In the genomic region with DNA sequence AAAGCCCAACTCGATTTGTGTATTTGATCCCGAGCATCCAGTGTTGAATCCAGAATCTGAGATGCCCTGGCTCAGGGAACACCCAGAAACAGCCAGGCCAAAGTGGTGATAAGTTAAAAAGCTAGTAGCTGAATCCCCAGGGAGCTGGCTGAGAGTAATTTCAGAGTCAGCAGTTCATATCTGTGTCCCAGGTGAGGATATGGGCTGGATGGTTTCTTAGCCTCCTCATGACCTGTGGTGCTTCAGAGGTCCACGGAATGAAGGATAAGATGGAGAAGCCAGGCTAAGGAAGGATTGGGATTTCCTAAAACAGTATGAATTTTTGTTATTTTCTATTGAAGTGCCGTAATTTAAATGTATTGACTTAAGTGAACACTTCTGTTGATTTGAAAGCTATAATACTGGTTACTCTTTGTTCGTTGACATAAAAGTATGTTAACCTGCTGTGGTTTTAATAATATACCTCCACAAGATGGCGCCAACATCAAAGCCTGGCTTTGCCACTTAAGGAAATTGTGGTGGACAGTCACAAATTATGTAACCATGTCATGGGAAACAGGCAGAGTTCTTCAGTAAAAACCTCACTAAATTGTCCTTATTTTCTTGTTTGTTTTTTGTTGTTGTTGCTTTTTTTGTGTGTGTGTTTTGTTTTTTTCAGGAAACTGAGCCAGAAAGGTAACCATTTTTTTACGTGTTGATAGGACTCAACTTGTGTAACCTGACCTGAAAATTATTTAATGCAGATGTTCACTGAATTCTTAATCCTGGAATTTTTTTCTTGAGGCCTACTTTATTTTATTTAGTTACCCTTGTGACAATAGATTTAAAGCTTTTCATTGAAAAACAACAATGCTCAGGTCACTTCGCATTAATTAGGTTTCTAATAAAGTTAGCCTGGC, we compare ENCODE assay signal across 8 cellular contexts. TPM values are rescaled to one million over a fixed set of nuclear protein-coding genes. Genes with fewer than 3 reads are reported as not detected.
DNase-seq lines count a peak whose midpoint lies in the region; ATAC-seq and TF ChIP-seq lines count a peak whose summit lies in the region.

No MANE protein-coding gene starts in this region.

- H3K4me1 ChIP-seq in BE2C (peaks cover 17% of the 10 kb centered on the region), neutrophil (ENCODE audit: control insufficient read depth in 1 of 2, insufficient read depth in 1 of 2, low read depth in 1 of 2, low read length in 1 of 2) (peaks cover 0 to 6% of the 10 kb centered on the region in 2 experiments)

- H3K9me3 ChIP-seq in BE2C = no peaks in the 10 kb centered on the region
- H3K9me3 ChIP-seq in neutrophil = no peaks in the 10 kb centered on the region

- H3K4me3 ChIP-seq in BE2C (ENCODE audit: low read depth, low read length) (no peak overlapping the region), fibroblast of pulmonary artery (replicated peaks; ENCODE audit: low read depth, low read length) (no peak overlapping the region), neutrophil (ENCODE audit: low read depth in 1 of 2, low read length in 1 of 2) (no peak overlapping the region)

- peak; percentile 65 for DNase-seq in BE2C
- peak; percentile 79 for DNase-seq in NCI-H774 (lab: John Stamatoyannopoulos, UW)
- DNase-seq in activated T-cell treated with anti-CD3 and anti-CD28 coated beads for 4 hours = peak; percentile 58
- DNase-seq in fibroblast of pulmonary artery (ENCODE audit: low read depth) = peak; percentile 93
- DNase-seq in HK-2 (ENCODE audit: unreplicated experiment) = no peak

- peaks cover 80% of the 10 kb centered on the region for H3K36me3 ChIP-seq in BE2C
- H3K36me3 ChIP-seq in neutrophil = peaks cover 9% of the 10 kb centered on the region

- no peak overlapping the region for H3K27ac ChIP-seq in neutrophil

- TF ChIP-seq CTCF in BE2C (IDR thresholded peaks at IDR 0.05; ENCODE audit: low read depth, low read length) (peak; percentile 80), fibroblast of pulmonary artery (IDR thresholded peaks at IDR 0.05; ENCODE audit: low read length, missing control alignments) (peak; percentile 66), neutrophil (IDR thresholded peaks at IDR 0.05) (peak; percentile 14)

- peak; percentile 56 for ATAC-seq in GM18867 (IDR thresholded peaks at IDR 0.05; ENCODE audit: unreplicated experiment)
- ATAC-seq in HG03460 (IDR thresholded peaks at IDR 0.05; ENCODE audit: unreplicated experiment) = peak; percentile 38

- H3K27me3 ChIP-seq in BE2C = no peaks in the 10 kb centered on the region
- H3K27me3 ChIP-seq in neutrophil = no peaks in the 10 kb centered on the region

RNA-seq across cellular contexts. Expression of a gene that starts 11.4 kb away (rescaled TPM):
- 13.0 TPM for polyA plus RNA-seq in BE2C (2012; ENCODE audit: insufficient read depth, insufficient read length, low read depth)

Comparison
In these comparisons a context has a peak if more than half of its experiments do, and no peak if none do; other contexts are left out.
1. CTCF ChIP-seq: peak in every context shown above with its lines; median percentile 80 in BE2C; 66 in fibroblast of pulmonary artery; 14 in neutrophil.